15 cellular contexts compared by ENCODE assay signal in genomic region chr12:31477669-31478068, GRCh38.
A peak's percentile ranks its signal among the peaks of the same experiment; 100 is the strongest.
DNase-seq lines count a peak whose midpoint lies in the region; ATAC-seq, FAIRE-seq and TF ChIP-seq lines count a peak whose summit lies in the region.
"Had no signal": no experiment of that assay in that cellular context is flagged by ENCODE, and none has a peak within 500 bp of the region (broad histone marks: within the 10 kb centered on the region; RNA-seq: fewer than 3 reads in every experiment).

No MANE protein-coding gene starts in this region.

- ATAC-seq in GM21515 (IDR thresholded peaks at IDR 0.05; ENCODE audit: unreplicated experiment) = peak; percentile 64
- peak; percentile 68 for ATAC-seq in HG03342 (IDR thresholded peaks at IDR 0.05; ENCODE audit: unreplicated experiment)
- ATAC-seq in foreskin keratinocyte = no peak
- ATAC-seq: stimulated activated naive CD8-positive, alpha-beta T cell treated with anti-CD3 and anti-CD28 coated beads, Interleukin-15, amount 100 ng/mL, for 72 hours had no signal

- H3K79me2 ChIP-seq in SU-DHL-6 (ENCODE audit: insufficient read depth, low read length) = no peaks in the 10 kb centered on the region

- DNase-seq in GM18507 (ENCODE audit: extremely low spot score, insufficient read length, low read depth) = no peak
- DNase-seq in NCI-H446 treated with DMSO at 0.1 percent for 48 hours (lab: John Stamatoyannopoulos, UW) = no peak
- DNase-seq in foreskin keratinocyte = no peak
- no peak for DNase-seq in mesenchymal stem cell
- no peak for DNase-seq in stimulated activated naive CD4-positive, alpha-beta T cell treated with Interleukin-2 at 50 U/mL for 16 hours (lab: John Stamatoyannopoulos, UW)
- DNase-seq: aorta; dorsolateral prefrontal cortex; H9; mammary epithelial cell; NCI-H226; stimulated activated naive CD8-positive, alpha-beta T cell treated with anti-CD3 and anti-CD28 coated beads, Interleukin-15, amount 100 ng/mL, for 72 hours had no signal

- peaks cover 1% of the 10 kb centered on the region for H3K4me1 ChIP-seq in foreskin keratinocyte
- peaks cover 5% of the 10 kb centered on the region for H3K4me1 ChIP-seq in mesenchymal stem cell (ENCODE audit: control insufficient read depth, insufficient read depth, low read depth, low read length)

- H3K23ac ChIP-seq in mesenchymal stem cell (ENCODE audit: low read length in 2 of 2) = no peak overlapping the region

- H3K4me2 ChIP-seq in SU-DHL-6 (ENCODE audit: low read depth, low read length, poor library complexity, severe bottlenecking) (peak overlapping the region; percentile 65), mesenchymal stem cell (ENCODE audit: low read length, poor library complexity, severe bottlenecking) (no peak overlapping the region)

- no peak overlapping the region for H3K4ac ChIP-seq in mesenchymal stem cell (ENCODE audit: low read depth in 1 of 2, low read length in 2 of 2)

- no peak overlapping the region for H2AK5ac ChIP-seq in mesenchymal stem cell (ENCODE audit: low read length, severe bottlenecking)

- H2BK15ac ChIP-seq in mesenchymal stem cell (ENCODE audit: low read depth, poor library complexity, severe bottlenecking) = no peak overlapping the region

- H3K27ac ChIP-seq in SU-DHL-6 (ENCODE audit: low read depth, low read length) = peak overlapping the region; percentile 55
- no peak overlapping the region for H3K27ac ChIP-seq in foreskin keratinocyte
- H3K27ac ChIP-seq in mesenchymal stem cell (ENCODE audit: low read length, poor library complexity, severe bottlenecking) = no peak overlapping the region
- H3K27ac ChIP-seq: dorsolateral prefrontal cortex, RWPE1 had no signal

- no peak overlapping the region for H4K91ac ChIP-seq in mesenchymal stem cell (ENCODE audit: low read length)

- H3F3A ChIP-seq in SU-DHL-6 (ENCODE audit: insufficient read depth) = no peaks in the 10 kb centered on the region; the same call in 1 of the 2 replicates

- H2BK12ac ChIP-seq in mesenchymal stem cell (ENCODE audit: low read length in 2 of 2) = no peak overlapping the region

- H3K9ac ChIP-seq in SU-DHL-6 (ENCODE audit: low read length) (no peak overlapping the region), mesenchymal stem cell (ENCODE audit: low read length) (no peak overlapping the region)

- peaks cover 13% of the 10 kb centered on the region for H3K79me1 ChIP-seq in mesenchymal stem cell (replicated peaks; ENCODE audit: low read length, poor library complexity, severe bottlenecking)

- H2BK120ac ChIP-seq in mesenchymal stem cell (ENCODE audit: low read depth, low read length) = no peak overlapping the region

- H3K36me3 ChIP-seq in SU-DHL-6 (ENCODE audit: low read length) (no peaks in the 10 kb centered on the region), mesenchymal stem cell (ENCODE audit: control insufficient read depth in 1 of 2, insufficient read depth in 2 of 2, low read depth in 1 of 2, low read length in 2 of 2) (peaks cover 3 to 28% of the 10 kb centered on the region in 2 experiments)

- no peaks in the 10 kb centered on the region for H3K27me3 ChIP-seq in SU-DHL-6 (ENCODE audit: low read length)
- no peaks in the 10 kb centered on the region for H3K27me3 ChIP-seq in foreskin keratinocyte
- no peaks in the 10 kb centered on the region for H3K27me3 ChIP-seq in mesenchymal stem cell (ENCODE audit: control insufficient read depth in 1 of 2, insufficient read depth in 1 of 2, low read length in 2 of 2)
- H3K27me3 ChIP-seq: dorsolateral prefrontal cortex had no signal

- H2AFZ ChIP-seq in SU-DHL-6 (ENCODE audit: low read depth, low read length, severe bottlenecking) = no peak overlapping the region
- H2AFZ ChIP-seq in mesenchymal stem cell (ENCODE audit: low read depth, low read length) = no peak overlapping the region

- H3K9me3 ChIP-seq in SU-DHL-6 (ENCODE audit: insufficient read depth, low read length) (no peaks in the 10 kb centered on the region), mesenchymal stem cell (ENCODE audit: control insufficient read depth, low read length) (no peaks in the 10 kb centered on the region)

- H2BK5ac ChIP-seq in mesenchymal stem cell (ENCODE audit: low read depth, low read length, poor library complexity, severe bottlenecking) = no peak overlapping the region

- no peak overlapping the region for H4K8ac ChIP-seq in mesenchymal stem cell (ENCODE audit: low read length)

- H3K18ac ChIP-seq in mesenchymal stem cell (ENCODE audit: low read depth in 1 of 2, low read length in 2 of 2) = no peak overlapping the region

- TF ChIP-seq CTCF in SU-DHL-6 (IDR thresholded peaks at IDR 0.05; ENCODE audit: insufficient read depth, low read length, poor library complexity, severe bottlenecking) (no peak), foreskin keratinocyte (conservative IDR thresholded peaks at IDR 0.05) (no peak)

- FAIRE-seq in GM18507 (lab: Jason Lieb, UNC) = peak; percentile 74

- no peaks in the 10 kb centered on the region for H4K20me1 ChIP-seq in SU-DHL-6 (ENCODE audit: low read depth, low read length)

- H3K4me3 ChIP-seq in SU-DHL-6 (ENCODE audit: insufficient read depth, low read length, poor library complexity, severe bottlenecking) (no peak overlapping the region), mesenchymal stem cell (ENCODE audit: insufficient read depth in 1 of 2, low read depth in 1 of 2, low read length in 2 of 2) (no peak overlapping the region)
- H3K4me3 ChIP-seq: dorsolateral prefrontal cortex had no signal

- H3K14ac ChIP-seq in mesenchymal stem cell (ENCODE audit: low read length in 2 of 2) = no peak overlapping the region

- H3K9me2 ChIP-seq in SU-DHL-6 (replicated peaks; ENCODE audit: insufficient read depth, low read length) = no peaks in the 10 kb centered on the region

- WGBS in mesenchymal stem cell = no CpG with 5 or more reads among the region's 1 CpG
